ENCODE assay signal across 8 cellular contexts in the genomic region with DNA sequence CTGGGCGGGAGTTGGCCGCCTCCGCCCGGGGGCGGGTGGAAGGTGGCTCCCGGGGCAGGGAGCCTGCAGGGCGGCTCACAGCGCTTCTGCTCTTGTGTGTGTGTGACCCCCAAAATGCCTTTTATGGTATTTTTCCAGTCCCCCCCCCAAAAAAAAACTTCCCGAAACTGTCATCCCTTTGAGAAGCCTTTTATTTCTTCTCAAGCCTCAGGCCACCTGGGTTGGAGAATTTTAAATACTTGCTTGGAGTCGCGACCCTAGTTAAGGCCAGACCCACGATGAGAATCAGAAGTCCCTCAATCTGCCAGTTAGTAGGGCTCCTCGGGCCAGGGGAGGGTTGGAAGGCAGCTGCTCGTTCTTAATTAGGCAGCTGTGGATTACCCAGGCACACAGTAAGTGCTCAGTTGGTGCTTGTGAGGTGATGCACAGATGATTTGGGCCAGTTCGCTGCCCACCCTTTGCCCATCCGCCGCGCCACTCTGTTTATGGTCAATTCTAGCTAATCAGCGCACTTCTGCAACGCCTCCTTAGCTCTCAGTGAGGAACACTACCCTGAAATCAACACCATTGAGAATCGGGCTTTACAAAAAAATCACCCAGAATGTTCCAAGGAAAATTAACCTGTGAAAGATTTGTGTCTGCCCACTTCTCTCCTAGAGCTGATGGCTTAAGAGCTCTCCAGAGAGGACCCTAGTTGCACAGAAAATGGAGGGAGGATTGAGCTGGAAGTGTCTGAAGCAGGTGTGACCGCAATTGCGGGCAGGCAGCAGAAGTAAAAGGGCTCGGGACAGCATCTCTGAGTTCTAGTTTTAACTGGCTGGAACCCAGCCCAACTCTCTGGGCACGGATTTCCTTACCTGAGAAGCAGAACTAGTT. TPM values are rescaled to one million over a fixed set of nuclear protein-coding genes. Genes with fewer than 3 reads are reported as not detected.
DNase-seq lines count a peak whose midpoint lies in the region; ATAC-seq and TF ChIP-seq lines count a peak whose summit lies in the region.

No MANE protein-coding gene starts in this region.

- H3K9me3 ChIP-seq in prostate gland: no peaks in the 10 kb centered on the region

- H3K27ac ChIP-seq in C4-2B (peak overlapping the region; percentile 26), prostate gland (peak overlapping the region; percentile 55 to 73)

- TF ChIP-seq CTCF in C4-2B (conservative IDR thresholded peaks at IDR 0.05): no peak
- no peak for TF ChIP-seq CTCF in fibroblast of the aortic adventitia (IDR thresholded peaks at IDR 0.05; ENCODE audit: insufficient read depth, low read length)
- TF ChIP-seq CTCF in prostate gland (IDR thresholded peaks at IDR 0.05): no peak

- H3K4me1 ChIP-seq in prostate gland (replicated peaks): no peaks in the 10 kb centered on the region

- no peaks in the 10 kb centered on the region for H3K36me3 ChIP-seq in prostate gland

- H3K4me3 ChIP-seq in fibroblast of the aortic adventitia (ENCODE audit: low read depth, low read length): peak overlapping the region; percentile 82
- H3K4me3 ChIP-seq in prostate gland: peak overlapping the region; percentile 47 to 63

- TF ChIP-seq POLR2A in prostate gland (IDR thresholded peaks at IDR 0.05): no peak

- ATAC-seq in GM21515 (IDR thresholded peaks at IDR 0.05; ENCODE audit: unreplicated experiment) (peak; percentile 17), SK-N-SH treated with all-trans-retinoic acid at 6 μM for 48 hours (peak; percentile 11; the same call in 2 of the 3 replicates), GM18861 (IDR thresholded peaks at IDR 0.05; ENCODE audit: unreplicated experiment) (no peak), HG02938 (IDR thresholded peaks at IDR 0.05; ENCODE audit: unreplicated experiment) (no peak)

- WGBS in prostate gland: 4% methylated on average over 25 of the region's 25 CpGs

- no peaks in the 10 kb centered on the region for H3K27me3 ChIP-seq in prostate gland (replicated peaks; ENCODE audit: insufficient read depth)

- intact Hi-C loops in prostate gland (cut with DNase I): loop anchor here (2.0 kb wide), 1 partner anchor 336 kb away; no protein-coding TSS in a partner anchor

- DNase-seq in fibroblast of the aortic adventitia (ENCODE audit: low read depth) (peak; percentile 17), prostate gland (ENCODE audit: low spot score) (peak; percentile 58), LoVo (ENCODE audit: low spot score) (no peak)

TF ChIP-seq in SK-N-SH treated with all-trans-retinoic acid at 6 μM for 48 hours, 23 proteins besides CTCF, POLR2A, EP300 and RAD21:
- no peak for TF ChIP-seq RARB (CRISPR knock-in tag; IDR thresholded peaks at IDR 0.05)
- TF ChIP-seq, protein P1, sequence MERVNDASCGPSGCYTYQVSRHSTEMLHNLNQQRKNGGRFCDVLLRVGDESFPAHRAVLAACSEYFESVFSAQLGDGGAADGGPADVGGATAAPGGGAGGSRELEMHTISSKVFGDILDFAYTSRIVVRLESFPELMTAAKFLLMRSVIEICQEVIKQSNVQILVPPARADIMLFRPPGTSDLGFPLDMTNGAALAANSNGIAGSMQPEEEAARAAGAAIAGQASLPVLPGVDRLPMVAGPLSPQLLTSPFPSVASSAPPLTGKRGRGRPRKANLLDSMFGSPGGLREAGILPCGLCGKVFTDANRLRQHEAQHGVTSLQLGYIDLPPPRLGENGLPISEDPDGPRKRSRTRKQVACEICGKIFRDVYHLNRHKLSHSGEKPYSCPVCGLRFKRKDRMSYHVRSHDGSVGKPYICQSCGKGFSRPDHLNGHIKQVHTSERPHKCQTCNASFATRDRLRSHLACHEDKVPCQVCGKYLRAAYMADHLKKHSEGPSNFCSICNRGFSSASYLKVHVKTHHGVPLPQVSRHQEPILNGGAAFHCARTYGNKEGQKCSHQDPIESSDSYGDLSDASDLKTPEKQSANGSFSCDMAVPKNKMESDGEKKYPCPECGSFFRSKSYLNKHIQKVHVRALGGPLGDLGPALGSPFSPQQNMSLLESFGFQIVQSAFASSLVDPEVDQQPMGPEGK (CRISPR knock-in tag; IDR thresholded peaks at IDR 0.05; ENCODE audit: borderline replicate concordance): peak; percentile 86; the same call in 1 of the 2 replicates

RNA-seq across cellular contexts. Expression of a gene that starts 0.6 kb away (rescaled TPM):
- total RNA-seq in fibroblast of the aortic adventitia (ENCODE audit: low replicate concordance) (18.0 and 22.8 TPM in 2 replicates), prostate gland (100 to 1,000 TPM in 1 of 2 donors, 10 to 100 TPM in 1; 24.0 to 122 TPM)

Comparison
In these comparisons a context has a peak if more than half of its experiments do, and no peak if none do; other contexts are left out.
1. ATAC-seq: peak in GM21515 (single experiment) and SK-N-SH treated with all-trans-retinoic acid at 6 μM for 48 hours (single experiment); none in GM18861 (single experiment) and HG02938 (single experiment).